Comparison of ENCODE assay signal across 10 cellular contexts in the genomic region with DNA sequence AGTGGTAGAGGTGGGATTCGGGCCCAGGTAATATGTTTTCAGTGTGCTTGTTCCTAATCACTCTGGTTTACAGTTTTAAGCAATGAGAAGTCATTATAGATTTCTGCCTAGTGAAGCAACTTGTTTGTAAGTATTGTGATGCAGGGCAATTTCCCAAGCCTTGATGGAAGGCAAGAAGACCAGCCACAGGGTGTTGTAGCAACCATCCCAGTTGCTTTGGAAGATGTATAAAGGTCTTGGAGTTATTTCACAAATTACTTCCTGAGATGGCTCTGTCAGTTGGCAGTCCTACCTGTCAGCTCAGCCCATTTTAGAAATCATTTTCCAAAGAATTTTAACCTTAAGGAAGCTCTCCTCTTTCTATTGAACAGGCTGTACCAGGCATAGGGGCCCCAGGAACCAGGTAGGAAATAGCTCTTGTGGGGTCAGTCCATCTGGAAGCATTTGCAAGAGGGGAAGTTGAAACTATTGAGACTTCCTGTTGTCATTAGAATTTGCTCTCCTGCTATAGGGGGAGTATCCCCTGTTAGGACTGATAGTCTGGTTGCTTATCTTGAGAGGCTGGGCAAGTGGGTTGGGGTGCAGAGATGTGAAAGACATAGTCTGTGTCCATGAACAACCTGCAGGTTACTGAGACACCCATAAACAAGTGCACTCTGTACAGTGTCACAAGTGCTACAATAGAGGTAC. TPM values are rescaled to one million over a fixed set of nuclear protein-coding genes. Genes with fewer than 3 reads are reported as not detected.
DNase-seq lines count a peak whose midpoint lies in the region; ATAC-seq and TF ChIP-seq lines count a peak whose summit lies in the region.
"Had no signal": no experiment of that assay in that cellular context is flagged by ENCODE, and none has a peak within 500 bp of the region (broad histone marks: within the 10 kb centered on the region; RNA-seq: fewer than 3 reads in every experiment).

No MANE protein-coding gene starts in this region.

- H3K4me3 Mint-ChIP-seq in T-cell (peak overlapping the region in 2 of 3 donors; percentile 14 to 52), WTC11 (no peak overlapping the region)
- peak overlapping the region in 8 of 10 donors; percentile 24 to 54 (median 40) for H3K4me3 Mint-ChIP-seq in naive thymus-derived CD8-positive, alpha-beta T cell

- TF ChIP-seq CTCF in WTC11 (IDR thresholded peaks at IDR 0.05), result no peak

- no peaks in the 10 kb centered on the region for H3K9me3 Mint-ChIP-seq in T-cell
- no peaks in the 10 kb centered on the region for H3K9me3 Mint-ChIP-seq in naive thymus-derived CD8-positive, alpha-beta T cell
- H3K9me3 Mint-ChIP-seq in WTC11, result peaks cover 12% of the 10 kb centered on the region

- DNase-seq in T-cell, result no peak
- DNase-seq in naive thymus-derived CD8-positive, alpha-beta T cell, result no peak
- no peak for DNase-seq in SKM-1 treated with dmso at 0.1 percent for 144 hours (lab: John Stamatoyannopoulos, UW; ENCODE audit: unreplicated experiment)
- DNase-seq in WTC11 (ENCODE audit: low spot score), result no peak
- DNase-seq: NCI-H1048, SIG-M5 had no signal

- CTCF ChIA-PET in T-cell (lab: Charles Lee) (interaction anchor here in 1 of 2 donors (0.7 to 1.6 kb wide), 3 partner anchors 48 to 62 kb away, joined by 4 to 5 read pairs (median 5); a partner anchor contains a TSS), WTC11 (lab: Charles Lee) (interaction anchor here (3.0 kb wide), 1 partner anchor 49 kb away, joined by 13 read pairs; a partner anchor contains a TSS)

- ATAC-seq in GM18502 (IDR thresholded peaks at IDR 0.05; ENCODE audit: poor library complexity, unreplicated experiment), result peak; percentile 50
- peak; percentile 58 for ATAC-seq in HG02943 (IDR thresholded peaks at IDR 0.05; ENCODE audit: low read depth, unreplicated experiment)
- no peak for ATAC-seq in T-cell (replicated peaks in 1 of 4)
- no peak for ATAC-seq in naive thymus-derived CD8-positive, alpha-beta T cell
- ATAC-seq in HG03039 (IDR thresholded peaks at IDR 0.05; ENCODE audit: unreplicated experiment), result no peak
- ATAC-seq in WTC11, result no peak
- ATAC-seq in HG03045 (IDR thresholded peaks at IDR 0.05; ENCODE audit: unreplicated experiment), result no peak

- peaks cover 78 to 80% (median 79%) of the 10 kb centered on the region in 3 donors for H3K4me1 Mint-ChIP-seq in T-cell
- peaks cover 52 to 82% (median 74%) of the 10 kb centered on the region in 4 donors for H3K4me1 Mint-ChIP-seq in naive thymus-derived CD8-positive, alpha-beta T cell
- H3K4me1 Mint-ChIP-seq in WTC11, result peaks cover 15% of the 10 kb centered on the region

- no peaks in the 10 kb centered on the region for H3K36me3 Mint-ChIP-seq in T-cell
- no peaks in the 10 kb centered on the region for H3K36me3 Mint-ChIP-seq in naive thymus-derived CD8-positive, alpha-beta T cell
- H3K36me3 Mint-ChIP-seq in WTC11, result peaks cover 7% of the 10 kb centered on the region; the same call in 1 of the 2 replicates

- H3K27ac Mint-ChIP-seq in T-cell (peak overlapping the region; percentile 88 to 89), WTC11 (no peak overlapping the region)
- H3K27ac Mint-ChIP-seq in naive thymus-derived CD8-positive, alpha-beta T cell, result peak overlapping the region; percentile 84 to 97 (median 92)

- POLR2A ChIA-PET in T-cell (lab: Charles Lee) (interaction anchor here (0.6 to 1.0 kb wide), 3 partner anchors 9 to 62 kb away, joined by 3 to 10 read pairs (median 3); a partner anchor contains a TSS), WTC11 (lab: Charles Lee) (no interaction called here)
- POLR2A ChIA-PET in naive thymus-derived CD8-positive, alpha-beta T cell (lab: Charles Lee), result interaction anchor here (0.7 to 3.1 kb wide), 4 partner anchors 29 to 164 kb away, joined by 3 to 23 read pairs (median 10); a partner anchor contains a TSS

- H3K27me3 Mint-ChIP-seq in T-cell (no peaks in the 10 kb centered on the region), WTC11 (ENCODE audit: low read depth) (no peaks in the 10 kb centered on the region; the same call in 1 of the 2 replicates)
- H3K27me3 Mint-ChIP-seq in naive thymus-derived CD8-positive, alpha-beta T cell, result no peaks in the 10 kb centered on the region

TF ChIP-seq in WTC11, 78 proteins besides CTCF, POLR2A, EP300 and RAD21:
- TF ChIP-seq, protein P1, sequence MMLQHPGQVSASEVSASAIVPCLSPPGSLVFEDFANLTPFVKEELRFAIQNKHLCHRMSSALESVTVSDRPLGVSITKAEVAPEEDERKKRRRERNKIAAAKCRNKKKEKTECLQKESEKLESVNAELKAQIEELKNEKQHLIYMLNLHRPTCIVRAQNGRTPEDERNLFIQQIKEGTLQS (CRISPR knock-in tag; conservative IDR thresholded peaks at IDR 0.05), result no peak
- TF ChIP-seq ESRRA (CRISPR knock-in tag; IDR thresholded peaks at IDR 0.05; ENCODE audit: borderline replicate concordance) (no peak), FOXP1 (CRISPR knock-in tag; IDR thresholded peaks at IDR 0.05; ENCODE audit: borderline replicate concordance) (no peak), TEAD4 (CRISPR knock-in tag; IDR thresholded peaks at IDR 0.05) (no peak), GABPB1 (CRISPR knock-in tag; IDR thresholded peaks at IDR 0.05) (no peak)
- TF ChIP-seq, protein P2, sequence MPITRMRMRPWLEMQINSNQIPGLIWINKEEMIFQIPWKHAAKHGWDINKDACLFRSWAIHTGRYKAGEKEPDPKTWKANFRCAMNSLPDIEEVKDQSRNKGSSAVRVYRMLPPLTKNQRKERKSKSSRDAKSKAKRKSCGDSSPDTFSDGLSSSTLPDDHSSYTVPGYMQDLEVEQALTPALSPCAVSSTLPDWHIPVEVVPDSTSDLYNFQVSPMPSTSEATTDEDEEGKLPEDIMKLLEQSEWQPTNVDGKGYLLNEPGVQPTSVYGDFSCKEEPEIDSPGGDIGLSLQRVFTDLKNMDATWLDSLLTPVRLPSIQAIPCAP (CRISPR knock-in tag; IDR thresholded peaks at IDR 0.05), result no peak
- TF ChIP-seq, protein P3, sequence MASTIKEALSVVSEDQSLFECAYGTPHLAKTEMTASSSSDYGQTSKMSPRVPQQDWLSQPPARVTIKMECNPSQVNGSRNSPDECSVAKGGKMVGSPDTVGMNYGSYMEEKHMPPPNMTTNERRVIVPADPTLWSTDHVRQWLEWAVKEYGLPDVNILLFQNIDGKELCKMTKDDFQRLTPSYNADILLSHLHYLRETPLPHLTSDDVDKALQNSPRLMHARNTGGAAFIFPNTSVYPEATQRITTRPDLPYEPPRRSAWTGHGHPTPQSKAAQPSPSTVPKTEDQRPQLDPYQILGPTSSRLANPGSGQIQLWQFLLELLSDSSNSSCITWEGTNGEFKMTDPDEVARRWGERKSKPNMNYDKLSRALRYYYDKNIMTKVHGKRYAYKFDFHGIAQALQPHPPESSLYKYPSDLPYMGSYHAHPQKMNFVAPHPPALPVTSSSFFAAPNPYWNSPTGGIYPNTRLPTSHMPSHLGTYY (CRISPR knock-in tag; IDR thresholded peaks at IDR 0.05), result no peak
- TF ChIP-seq, protein P4, sequence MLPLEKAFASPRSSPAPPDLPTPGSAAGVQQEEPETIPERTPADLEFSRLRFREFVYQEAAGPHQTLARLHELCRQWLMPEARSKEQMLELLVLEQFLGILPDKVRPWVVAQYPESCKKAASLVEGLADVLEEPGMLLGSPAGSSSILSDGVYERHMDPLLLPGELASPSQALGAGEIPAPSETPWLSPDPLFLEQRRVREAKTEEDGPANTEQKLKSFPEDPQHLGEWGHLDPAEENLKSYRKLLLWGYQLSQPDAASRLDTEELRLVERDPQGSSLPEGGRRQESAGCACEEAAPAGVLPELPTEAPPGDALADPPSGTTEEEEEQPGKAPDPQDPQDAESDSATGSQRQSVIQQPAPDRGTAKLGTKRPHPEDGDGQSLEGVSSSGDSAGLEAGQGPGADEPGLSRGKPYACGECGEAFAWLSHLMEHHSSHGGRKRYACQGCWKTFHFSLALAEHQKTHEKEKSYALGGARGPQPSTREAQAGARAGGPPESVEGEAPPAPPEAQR (CRISPR knock-in tag; IDR thresholded peaks at IDR 0.05), result no peak
- TF ChIP-seq, protein P5, sequence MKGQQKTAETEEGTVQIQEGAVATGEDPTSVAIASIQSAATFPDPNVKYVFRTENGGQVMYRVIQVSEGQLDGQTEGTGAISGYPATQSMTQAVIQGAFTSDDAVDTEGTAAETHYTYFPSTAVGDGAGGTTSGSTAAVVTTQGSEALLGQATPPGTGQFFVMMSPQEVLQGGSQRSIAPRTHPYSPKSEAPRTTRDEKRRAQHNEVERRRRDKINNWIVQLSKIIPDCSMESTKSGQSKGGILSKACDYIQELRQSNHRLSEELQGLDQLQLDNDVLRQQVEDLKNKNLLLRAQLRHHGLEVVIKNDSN (CRISPR knock-in tag; IDR thresholded peaks at IDR 0.05), result no peak
- TF ChIP-seq, protein P6, sequence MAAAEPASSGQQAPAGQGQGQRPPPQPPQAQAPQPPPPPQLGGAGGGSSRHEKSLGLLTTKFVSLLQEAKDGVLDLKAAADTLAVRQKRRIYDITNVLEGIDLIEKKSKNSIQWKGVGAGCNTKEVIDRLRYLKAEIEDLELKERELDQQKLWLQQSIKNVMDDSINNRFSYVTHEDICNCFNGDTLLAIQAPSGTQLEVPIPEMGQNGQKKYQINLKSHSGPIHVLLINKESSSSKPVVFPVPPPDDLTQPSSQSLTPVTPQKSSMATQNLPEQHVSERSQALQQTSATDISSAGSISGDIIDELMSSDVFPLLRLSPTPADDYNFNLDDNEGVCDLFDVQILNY (CRISPR knock-in tag; IDR thresholded peaks at IDR 0.05), result no peak
- TF ChIP-seq, protein P7, sequence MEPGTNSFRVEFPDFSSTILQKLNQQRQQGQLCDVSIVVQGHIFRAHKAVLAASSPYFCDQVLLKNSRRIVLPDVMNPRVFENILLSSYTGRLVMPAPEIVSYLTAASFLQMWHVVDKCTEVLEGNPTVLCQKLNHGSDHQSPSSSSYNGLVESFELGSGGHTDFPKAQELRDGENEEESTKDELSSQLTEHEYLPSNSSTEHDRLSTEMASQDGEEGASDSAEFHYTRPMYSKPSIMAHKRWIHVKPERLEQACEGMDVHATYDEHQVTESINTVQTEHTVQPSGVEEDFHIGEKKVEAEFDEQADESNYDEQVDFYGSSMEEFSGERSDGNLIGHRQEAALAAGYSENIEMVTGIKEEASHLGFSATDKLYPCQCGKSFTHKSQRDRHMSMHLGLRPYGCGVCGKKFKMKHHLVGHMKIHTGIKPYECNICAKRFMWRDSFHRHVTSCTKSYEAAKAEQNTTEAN (CRISPR knock-in tag; IDR thresholded peaks at IDR 0.05), result no peak

RNA-seq across cellular contexts. Expression of a gene that starts 47.9 kb away (rescaled TPM):
- 100 to 1,000 TPM in 2 of 5 donors, 10 to 100 TPM in 3; 87.6 to 139 (median 94.5) TPM for total RNA-seq in T-cell
- 100 to 1,000 TPM in 1 of 2 experiments, 10 to 100 TPM in 1; 98.7 to 101 TPM for total RNA-seq in naive thymus-derived CD8-positive, alpha-beta T cell
- polyA plus RNA-seq in naive thymus-derived CD8-positive, alpha-beta T cell, result 10 to 100 TPM; 33.4 to 39.0 (median 38.9) TPM
- total RNA-seq in WTC11 (2021), result 17.0 to 18.0 TPM (median 17.4 TPM) in 3 replicates

Comparison
In these comparisons a context has a peak if more than half of its experiments do, and no peak if none do; other contexts are left out.
1. ATAC-seq: peak in GM18502 (single experiment) and HG02943 (single experiment); none in T-cell (0 of 4), naive thymus-derived CD8-positive, alpha-beta T cell (0 of 2), HG03039 (single experiment), WTC11 (single experiment) and HG03045 (single experiment).